ENCODE assay signal across 9 cellular contexts in genomic region chrX:153554519-153555167, GRCh38. TPM values are rescaled to one million over a fixed set of nuclear protein-coding genes. Genes with fewer than 3 reads are reported as not detected.
DNase-seq lines count a peak whose midpoint lies in the region; ATAC-seq, FAIRE-seq and TF ChIP-seq lines count a peak whose summit lies in the region.
"Had no signal": no experiment of that assay in that cellular context is flagged by ENCODE, and none has a peak within 500 bp of the region (broad histone marks: within the 10 kb centered on the region; RNA-seq: fewer than 3 reads in every experiment).

No MANE protein-coding gene starts in this region.

- intact Hi-C loops in vagina (cut with DNase I) = loop anchor here (10.0 kb wide), 1 partner anchor 120 kb away; the partner anchor contains the start of gene PNCK

- H3K4me3 ChIP-seq in gastroesophageal sphincter (no peak overlapping the region), vagina (no peak overlapping the region)
- H3K4me3 ChIP-seq: SK-N-MC had no signal

- WGBS in gastroesophageal sphincter (ENCODE audit: low coverage in 1 of 2), 2 donors = 53% methylated on average over 3 of the region's 17 CpGs; no CpG with 5 or more reads in 1 of the 2 donors

- H3K4me1 ChIP-seq in gastroesophageal sphincter (peaks cover 0 to 7% (median 0%) of the 10 kb centered on the region in 3 donors), vagina (no peaks in the 10 kb centered on the region)

- TF ChIP-seq POLR2A in gastroesophageal sphincter (IDR thresholded peaks at IDR 0.05) (no peak), vagina (IDR thresholded peaks at IDR 0.05) (no peak)

- in situ Hi-C loops in SK-MEL-5 (cut with HindIII; ENCODE audit: low pct_unique_long_range_greater_than_20kb, low sequenced_read_pairs) = no loop called here

- no peaks in the 10 kb centered on the region for H3K27me3 ChIP-seq in gastroesophageal sphincter
- H3K27me3 ChIP-seq in vagina = no peaks in the 10 kb centered on the region

- no peaks in the 10 kb centered on the region for H3K36me3 ChIP-seq in gastroesophageal sphincter
- no peaks in the 10 kb centered on the region for H3K36me3 ChIP-seq in vagina

- ATAC-seq in HG03342 (IDR thresholded peaks at IDR 0.05; ENCODE audit: unreplicated experiment) = peak; percentile 62
- ATAC-seq in gastroesophageal sphincter = peak; percentile 61
- ATAC-seq in HG02571 (IDR thresholded peaks at IDR 0.05; ENCODE audit: unreplicated experiment) = no peak

- DNase-seq in D721Med (ENCODE audit: insufficient read length, low spot score) (peak; percentile 62), SK-MEL-5 (ENCODE audit: low read depth, low spot score) (peak; percentile 58), pons (ENCODE audit: low spot score) (peak; percentile 83), vagina (ENCODE audit: extremely low spot score in 2 of 2) (no peak)
- peak; percentile 32 for DNase-seq in activated gamma-delta T cell treated with anti-CD3 and anti-CD28 coated beads, Interleukin-2, amount 50 U/mL, for 16 hours (ENCODE audit: low read depth)

- H3K27ac ChIP-seq in gastroesophageal sphincter = no peak overlapping the region
- no peak overlapping the region for H3K27ac ChIP-seq in vagina
- H3K27ac ChIP-seq: SK-N-MC had no signal

- H3K9me3 ChIP-seq in gastroesophageal sphincter (no peaks in the 10 kb centered on the region), vagina (no peaks in the 10 kb centered on the region)

- TF ChIP-seq CTCF in D721Med (IDR thresholded peaks at IDR 0.05; ENCODE audit: insufficient read depth, missing control alignments) (peak; percentile 58), gastroesophageal sphincter (IDR thresholded peaks at IDR 0.05) (peak in 3 of 4 experiments; percentile 47 to 74 (median 48)), vagina (IDR thresholded peaks at IDR 0.05) (peak in 2 of 3 experiments; percentile 9 to 37)

- no peak for FAIRE-seq in D721Med (lab: Jason Lieb, UNC)

- TF ChIP-seq EP300 in gastroesophageal sphincter (IDR thresholded peaks at IDR 0.05) = no peak

RNA-seq across cellular contexts. Expression of gene ATP2B3, which starts 37.2 kb away (rescaled TPM):
- 0.05 TPM in 1 of 2 replicates, not detected in the other for total RNA-seq in SK-MEL-5 (2014; rRNA removed; shearing (Covaris generic))
- not detected in 2 replicates for polyA plus RNA-seq in SK-MEL-5 (2015; cell fraction: cytosol; rRNA removed)
- 0.22 TPM in 1 of 2 replicates, not detected in the other for polyA plus RNA-seq in SK-MEL-5 (2015; cell fraction: nucleus; rRNA removed)
- total RNA-seq in gastroesophageal sphincter (under 1 TPM in 3 of 4 donors, not detected in 1; 0.13 to 0.37 (median 0.31) TPM), vagina (0.25 TPM)

RNA-seq across cellular contexts. Expression of gene CCNQ, which starts 44.3 kb away (rescaled TPM):
- total RNA-seq in SK-MEL-5 (2014; rRNA removed; shearing (Covaris generic)) = 44.4 and 45.2 TPM in 2 replicates
- 38.0 and 43.2 TPM in 2 replicates for polyA plus RNA-seq in SK-MEL-5 (2015; cell fraction: cytosol; rRNA removed)
- polyA plus RNA-seq in SK-MEL-5 (2015; cell fraction: nucleus; rRNA removed) = 11.3 and 16.7 TPM in 2 replicates
- total RNA-seq in gastroesophageal sphincter (10 to 100 TPM; 30.7 to 57.7 (median 51.4) TPM), vagina (31.2 TPM)

RNA-seq across cellular contexts. Expression of gene BGN, which starts 59.9 kb away (rescaled TPM):
- total RNA-seq in SK-MEL-5 (2014; rRNA removed; shearing (Covaris generic)) = not detected in 2 replicates
- polyA plus RNA-seq in SK-MEL-5 (2015; cell fraction: cytosol; rRNA removed) = not detected in 2 replicates
- polyA plus RNA-seq in SK-MEL-5 (2015; cell fraction: nucleus; rRNA removed) = not detected in 2 replicates
- total RNA-seq in gastroesophageal sphincter = 10 to 100 TPM; 10.4 to 49.4 (median 16.5) TPM
- total RNA-seq in vagina = 106 TPM

Comparison
In these comparisons a context has a peak if more than half of its experiments do, and no peak if none do; other contexts are left out.
1. DNase-seq: peak in D721Med (single experiment), SK-MEL-5 (single experiment), activated gamma-delta T cell treated with anti-CD3 and anti-CD28 coated beads, Interleukin-2, amount 50 U/mL, for 16 hours (single experiment) and pons (single experiment); none in vagina (0 of 2).
2. RNA of gene BGN, which starts 59.9 kb away (total RNA-seq): 106 TPM in vagina (single experiment) and 10.4 to 49.4 TPM in gastroesophageal sphincter; not detected in SK-MEL-5; every median in the first group is over 10 times any median in the second.
3. Peak in every context shown above with its lines, with median percentiles within 50 percentile points of each other: CTCF ChIP-seq.